In genomic region chr19:55385749-55386514, GRCh38 we compare ENCODE assay signal across 1 cellular context.
TF ChIP-seq lines count a peak whose summit lies in the region.

Gene RPL28 (plus strand): TSS chr19:55385932. CDS start chr19:55386358, 426 bp downstream.

TF ChIP-seq in HepG2, 621 proteins besides CTCF, POLR2A, EP300 and RAD21 (continued from another document and continues in another):
- TF ChIP-seq BCLAF1 (IDR thresholded peaks at IDR 0.05) (no peak), DDIT3 (CRISPR knock-in tag; IDR thresholded peaks at IDR 0.05) (no peak), NBN (conservative IDR thresholded peaks at IDR 0.05) (no peak), AHDC1 (CRISPR knock-in tag; IDR thresholded peaks at IDR 0.05; ENCODE audit: borderline replicate concordance) (no peak), ZKSCAN5 (CRISPR knock-in tag; IDR thresholded peaks at IDR 0.05) (0 out of 2 replicates have a peak, but pooled peaks have one; percentile 21), ZBTB25 (CRISPR knock-in tag; IDR thresholded peaks at IDR 0.05) (peak; percentile 68), HIC2 (CRISPR knock-in tag; IDR thresholded peaks at IDR 0.05; ENCODE audit: low read depth) (no peak), POLR2AphosphoS5 (IDR thresholded peaks at IDR 0.05; ENCODE audit: low read depth, low read length) (peak; percentile 100), ATF4 (CRISPR knock-in tag; IDR thresholded peaks at IDR 0.05) (no peak), ZNF337 (CRISPR knock-in tag; IDR thresholded peaks at IDR 0.05; ENCODE audit: borderline replicate concordance, low read depth) (0 out of 2 replicates have a peak, but pooled peaks have one; percentile 26), ZBTB40 (IDR thresholded peaks at IDR 0.05) (peak; percentile 43; the same call in 1 of the 2 replicates), ZBTB40 (CRISPR knock-in tag; IDR thresholded peaks at IDR 0.05) (peak; percentile 63), FIP1L1 (IDR thresholded peaks at IDR 0.05; ENCODE audit: borderline replicate concordance, insufficient read depth, low read depth, low read length) (no peak), NONO (IDR thresholded peaks at IDR 0.05) (no peak), NONO (CRISPR knock-in tag; conservative IDR thresholded peaks at IDR 0.05) (peak; percentile 90), ZNF329 (CRISPR knock-in tag; IDR thresholded peaks at IDR 0.05; ENCODE audit: low read depth) (0 out of 2 replicates have a peak, but pooled peaks have one; percentile 64), ZBTB43 (CRISPR knock-in tag; conservative IDR thresholded peaks at IDR 0.05) (0 out of 2 replicates have a peak, but pooled peaks have one; percentile 49), ZNF264 (CRISPR knock-in tag; IDR thresholded peaks at IDR 0.05) (peak; percentile 67; the same call in 1 of the 2 replicates), SP5 (CRISPR knock-in tag; IDR thresholded peaks at IDR 0.05; ENCODE audit: borderline replicate concordance, low read depth) (0 out of 2 replicates have a peak, but pooled peaks have one; percentile 35), KAT2B (IDR thresholded peaks at IDR 0.05; ENCODE audit: borderline replicate concordance, low read depth, low read length) (no peak), ZFP36L1 (CRISPR knock-in tag; IDR thresholded peaks at IDR 0.05) (peak; percentile 66; the same call in 1 of the 2 replicates), ZBTB42 (CRISPR knock-in tag; IDR thresholded peaks at IDR 0.05) (peak; percentile 50; the same call in 1 of the 2 replicates), ZNF253 (CRISPR knock-in tag; IDR thresholded peaks at IDR 0.05; ENCODE audit: borderline replicate concordance) (peak; percentile 68; the same call in 1 of the 2 replicates)
